17 cellular contexts compared by ENCODE assay signal in genomic region chr11:27921472-27921871, GRCh38.
"Had no signal": no experiment of that assay in that cellular context is flagged by ENCODE, and none has a peak within 500 bp of the region (broad histone marks: within the 10 kb centered on the region; RNA-seq: fewer than 3 reads in every experiment).

No MANE protein-coding gene starts in this region.

- H3K27me3 Mint-ChIP-seq: natural killer cell treated with Interleukin-12 subunit alpha and Interleukin-12 subunit beta and Interleukin-15 and Interleukin-18, amount 100 ng/mL, for 72 hours had no signal

- ATAC-seq: activated CD4-positive, alpha-beta T cell treated with anti-CD3 and anti-CD28 coated beads for 36 hours; lower lobe of right lung; natural killer cell treated with Interleukin-12 subunit alpha and Interleukin-12 subunit beta and Interleukin-15 and Interleukin-18, amount 100 ng/mL, for 72 hours; upper lobe of right lung had no signal

- H3K4me1 Mint-ChIP-seq: activated CD4-positive, alpha-beta T cell treated with anti-CD3 and anti-CD28 coated beads for 36 hours; activated naive CD4-positive, alpha-beta T cell treated with anti-CD3 and anti-CD28 coated beads, Interleukin-2, amount 50 U/mL, for 24 hours had no signal

- H3K27ac ChIP-seq: coronary artery, lower lobe of right lung, neutrophil, upper lobe of right lung had no signal

- H3K4me3 ChIP-seq: coronary artery, lower lobe of right lung, upper lobe of right lung had no signal

- H3K27ac Mint-ChIP-seq: activated CD4-positive, alpha-beta T cell treated with anti-CD3 and anti-CD28 coated beads for 36 hours; activated naive CD4-positive, alpha-beta T cell treated with anti-CD3 and anti-CD28 coated beads, Interleukin-2, amount 50 U/mL, for 24 hours; natural killer cell treated with Interleukin-12 subunit alpha and Interleukin-12 subunit beta and Interleukin-15 and Interleukin-18, amount 100 ng/mL, for 72 hours; T-helper 2 cell treated with Interferon-gamma antibody and Interleukin-4, amounts not matched to agents 5 μg/mL and 100 μg/mL, for 36 hours had no signal

- H3K27me3 ChIP-seq: neutrophil, upper lobe of right lung had no signal

- H3K36me3 ChIP-seq: lower lobe of right lung, neutrophil, upper lobe of right lung had no signal

- H3K36me3 Mint-ChIP-seq: activated naive CD4-positive, alpha-beta T cell treated with anti-CD3 and anti-CD28 coated beads, Interleukin-2, amount 50 U/mL, for 24 hours had no signal

- H3K9me3 Mint-ChIP-seq: activated naive CD4-positive, alpha-beta T cell treated with anti-CD3 and anti-CD28 coated beads, Interleukin-2, amount 50 U/mL, for 24 hours; T-helper 2 cell treated with Interferon-gamma antibody and Interleukin-4, amounts not matched to agents 5 μg/mL and 100 μg/mL, for 36 hours had no signal

- DNase-seq: activated CD4-positive, alpha-beta T cell treated with anti-CD3 and anti-CD28 coated beads for 36 hours; activated CD4-positive, alpha-beta T cell treated with anti-CD3 and anti-CD28 coated beads, Interleukin-2, amount 50 U/mL, for 48 hours; activated gamma-delta T cell; glutamatergic neuron; hippocampal formation; islet precursor cell; lower lobe of right lung; retina; stimulated activated CD4-positive, alpha-beta T cell treated with anti-CD3 and anti-CD28 coated beads, Interleukin-1b, Interleukin-23, amount 100 ng/mL, for 48 hours; stimulated activated CD8-positive, alpha-beta memory T cell treated with anti-CD3 and anti-CD28 coated beads, Interleukin-4, amount 100 ng/mL, for 48 hours; stimulated activated naive CD4-positive, alpha-beta T cell; upper lobe of right lung had no signal

- H3K4me3 Mint-ChIP-seq: activated CD4-positive, alpha-beta T cell treated with anti-CD3 and anti-CD28 coated beads for 36 hours; activated naive CD4-positive, alpha-beta T cell treated with anti-CD3 and anti-CD28 coated beads, Interleukin-2, amount 50 U/mL, for 24 hours; natural killer cell treated with Interleukin-12 subunit alpha and Interleukin-12 subunit beta and Interleukin-15 and Interleukin-18, amount 100 ng/mL, for 72 hours; T-helper 2 cell treated with Interferon-gamma antibody and Interleukin-4, amounts not matched to agents 5 μg/mL and 100 μg/mL, for 36 hours had no signal

- H3K4me1 ChIP-seq: lower lobe of right lung, upper lobe of right lung had no signal

- H3K9me3 ChIP-seq: neutrophil, upper lobe of right lung had no signal
